ENCODE assay signal across 1 cellular context in genomic region chr10:3693031-3693714, GRCh38.
TF ChIP-seq lines count a peak whose summit lies in the region.

No MANE protein-coding gene starts in this region.

TF ChIP-seq in SK-N-SH treated with all-trans-retinoic acid at 6 μM for 48 hours, 23 proteins besides CTCF, POLR2A, EP300 and RAD21 (continued from another document):
- TF ChIP-seq ESRRG (CRISPR knock-in tag; IDR thresholded peaks at IDR 0.05) = no peak
- no peak for TF ChIP-seq ISL1 (CRISPR knock-in tag; IDR thresholded peaks at IDR 0.05)
- TF ChIP-seq OSR1 (CRISPR knock-in tag; IDR thresholded peaks at IDR 0.05) = no peak
- no peak for TF ChIP-seq PPARA (CRISPR knock-in tag; IDR thresholded peaks at IDR 0.05; ENCODE audit: borderline replicate concordance)
- no peak for TF ChIP-seq TCF4 (CRISPR knock-in tag; IDR thresholded peaks at IDR 0.05; ENCODE audit: borderline replicate concordance)
- no peak for TF ChIP-seq RARB (CRISPR knock-in tag; IDR thresholded peaks at IDR 0.05)
- TF ChIP-seq GLIS3 (CRISPR knock-in tag; IDR thresholded peaks at IDR 0.05) = no peak
